Comparison of ENCODE assay signal across 1 cellular context in the genomic region with DNA sequence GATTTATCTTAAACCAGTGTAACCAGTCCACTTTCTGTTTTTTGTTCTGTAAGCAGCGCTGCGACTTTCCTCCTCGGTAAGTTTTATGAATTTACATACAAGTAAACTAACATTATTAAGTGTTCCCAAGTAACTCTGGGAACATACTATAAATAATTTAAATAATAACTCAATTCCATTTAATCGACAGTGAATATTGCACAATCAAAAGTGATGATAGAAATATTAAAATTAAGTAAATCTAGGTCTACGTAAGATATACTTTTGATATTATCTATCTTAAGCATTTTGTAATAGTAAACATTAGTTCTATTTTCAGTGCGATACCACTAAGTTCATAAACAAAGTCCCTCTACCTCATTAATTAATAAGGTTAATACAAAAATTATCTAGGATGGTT.
TF ChIP-seq lines count a peak whose summit lies in the region.

No MANE protein-coding gene starts in this region.

TF ChIP-seq in SK-N-SH, 30 proteins besides CTCF, POLR2A, EP300 and RAD21 (continued from another document):
- TF ChIP-seq FOXM1 (IDR thresholded peaks at IDR 0.05; ENCODE audit: low read depth) (no peak), SIN3A (IDR thresholded peaks at IDR 0.05; ENCODE audit: borderline replicate concordance, low read depth, low read length) (no peak), MEF2A (IDR thresholded peaks at IDR 0.05; ENCODE audit: borderline replicate concordance, low read depth) (no peak), EZH2phosphoT487 (IDR thresholded peaks at IDR 0.05; ENCODE audit: borderline replicate concordance, low read depth) (no peak), MXI1 (IDR thresholded peaks at IDR 0.05; ENCODE audit: low read depth, low read length) (no peak), RCOR1 (IDR thresholded peaks at IDR 0.05; ENCODE audit: low read length) (no peak), FOXJ3 (CRISPR knock-in tag; IDR thresholded peaks at IDR 0.05) (no peak), FOSL2 (IDR thresholded peaks at IDR 0.05; ENCODE audit: borderline replicate concordance, low read depth) (no peak), POLR2AphosphoS5 (IDR thresholded peaks at IDR 0.05; ENCODE audit: low read depth, low read length) (no peak)
- TF ChIP-seq, protein P1, sequence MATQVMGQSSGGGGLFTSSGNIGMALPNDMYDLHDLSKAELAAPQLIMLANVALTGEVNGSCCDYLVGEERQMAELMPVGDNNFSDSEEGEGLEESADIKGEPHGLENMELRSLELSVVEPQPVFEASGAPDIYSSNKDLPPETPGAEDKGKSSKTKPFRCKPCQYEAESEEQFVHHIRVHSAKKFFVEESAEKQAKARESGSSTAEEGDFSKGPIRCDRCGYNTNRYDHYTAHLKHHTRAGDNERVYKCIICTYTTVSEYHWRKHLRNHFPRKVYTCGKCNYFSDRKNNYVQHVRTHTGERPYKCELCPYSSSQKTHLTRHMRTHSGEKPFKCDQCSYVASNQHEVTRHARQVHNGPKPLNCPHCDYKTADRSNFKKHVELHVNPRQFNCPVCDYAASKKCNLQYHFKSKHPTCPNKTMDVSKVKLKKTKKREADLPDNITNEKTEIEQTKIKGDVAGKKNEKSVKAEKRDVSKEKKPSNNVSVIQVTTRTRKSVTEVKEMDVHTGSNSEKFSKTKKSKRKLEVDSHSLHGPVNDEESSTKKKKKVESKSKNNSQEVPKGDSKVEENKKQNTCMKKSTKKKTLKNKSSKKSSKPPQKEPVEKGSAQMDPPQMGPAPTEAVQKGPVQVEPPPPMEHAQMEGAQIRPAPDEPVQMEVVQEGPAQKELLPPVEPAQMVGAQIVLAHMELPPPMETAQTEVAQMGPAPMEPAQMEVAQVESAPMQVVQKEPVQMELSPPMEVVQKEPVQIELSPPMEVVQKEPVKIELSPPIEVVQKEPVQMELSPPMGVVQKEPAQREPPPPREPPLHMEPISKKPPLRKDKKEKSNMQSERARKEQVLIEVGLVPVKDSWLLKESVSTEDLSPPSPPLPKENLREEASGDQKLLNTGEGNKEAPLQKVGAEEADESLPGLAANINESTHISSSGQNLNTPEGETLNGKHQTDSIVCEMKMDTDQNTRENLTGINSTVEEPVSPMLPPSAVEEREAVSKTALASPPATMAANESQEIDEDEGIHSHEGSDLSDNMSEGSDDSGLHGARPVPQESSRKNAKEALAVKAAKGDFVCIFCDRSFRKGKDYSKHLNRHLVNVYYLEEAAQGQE (IDR thresholded peaks at IDR 0.05; ENCODE audit: low read depth, low read length): no peak
- TF ChIP-seq, protein P2, sequence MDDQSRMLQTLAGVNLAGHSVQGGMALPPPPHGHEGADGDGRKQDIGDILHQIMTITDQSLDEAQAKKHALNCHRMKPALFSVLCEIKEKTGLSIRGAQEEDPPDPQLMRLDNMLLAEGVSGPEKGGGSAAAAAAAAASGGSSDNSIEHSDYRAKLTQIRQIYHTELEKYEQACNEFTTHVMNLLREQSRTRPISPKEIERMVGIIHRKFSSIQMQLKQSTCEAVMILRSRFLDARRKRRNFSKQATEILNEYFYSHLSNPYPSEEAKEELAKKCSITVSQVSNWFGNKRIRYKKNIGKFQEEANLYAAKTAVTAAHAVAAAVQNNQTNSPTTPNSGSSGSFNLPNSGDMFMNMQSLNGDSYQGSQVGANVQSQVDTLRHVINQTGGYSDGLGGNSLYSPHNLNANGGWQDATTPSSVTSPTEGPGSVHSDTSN (IDR thresholded peaks at IDR 0.05): no peak
- TF ChIP-seq, protein P3, sequence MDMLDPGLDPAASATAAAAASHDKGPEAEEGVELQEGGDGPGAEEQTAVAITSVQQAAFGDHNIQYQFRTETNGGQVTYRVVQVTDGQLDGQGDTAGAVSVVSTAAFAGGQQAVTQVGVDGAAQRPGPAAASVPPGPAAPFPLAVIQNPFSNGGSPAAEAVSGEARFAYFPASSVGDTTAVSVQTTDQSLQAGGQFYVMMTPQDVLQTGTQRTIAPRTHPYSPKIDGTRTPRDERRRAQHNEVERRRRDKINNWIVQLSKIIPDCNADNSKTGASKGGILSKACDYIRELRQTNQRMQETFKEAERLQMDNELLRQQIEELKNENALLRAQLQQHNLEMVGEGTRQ (IDR thresholded peaks at IDR 0.05; ENCODE audit: borderline replicate concordance, low read depth, low read length): no peak
- TF ChIP-seq, protein P4, sequence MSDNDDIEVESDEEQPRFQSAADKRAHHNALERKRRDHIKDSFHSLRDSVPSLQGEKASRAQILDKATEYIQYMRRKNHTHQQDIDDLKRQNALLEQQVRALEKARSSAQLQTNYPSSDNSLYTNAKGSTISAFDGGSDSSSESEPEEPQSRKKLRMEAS (IDR thresholded peaks at IDR 0.05; ENCODE audit: low read depth): no peak
